ENCODE assay signal across 10 cellular contexts in genomic region chr12:2624543-2625266, GRCh38.
A peak's percentile ranks its signal among the peaks of the same experiment; 100 is the strongest.
DNase-seq lines count a peak whose midpoint lies in the region; ATAC-seq, FAIRE-seq and TF ChIP-seq lines count a peak whose summit lies in the region.
"Had no signal": no experiment of that assay in that cellular context is flagged by ENCODE, and none has a peak within 500 bp of the region (broad histone marks: within the 10 kb centered on the region; RNA-seq: fewer than 3 reads in every experiment).

No MANE protein-coding gene starts in this region.

- no peak overlapping the region for H3K27ac Mint-ChIP-seq in nephron progenitor cell
- H3K27ac Mint-ChIP-seq: activated T-helper 17 cell treated with anti-CD3 and anti-CD28 coated beads, Interleukin-2, amount 50 U/mL, for 72 hours had no signal

- H3K79me2 ChIP-seq in K562 (ENCODE audit: control insufficient read depth, insufficient read depth, low read length) = no peaks in the 10 kb centered on the region

- no peaks in the 10 kb centered on the region for H3K4me1 ChIP-seq in K562 (replicated peaks in 1 of 2; ENCODE audit: control insufficient read depth in 2 of 2, insufficient read depth in 2 of 2, low read length in 2 of 2)
- H3K4me1 ChIP-seq in vagina = no peaks in the 10 kb centered on the region

- in situ Hi-C loops in K562 (cut with MboI) = no loop called here

- no peaks in the 10 kb centered on the region for H3K36me3 Mint-ChIP-seq in nephron progenitor cell (ENCODE audit: low read depth)

- TF ChIP-seq RAD21 in K562 (CRISPR knock-in tag; conservative IDR thresholded peaks at IDR 0.05 in 1 of 2, IDR thresholded peaks at IDR 0.05 in 1 of 2) = 0 out of 4 replicates have a peak, but pooled peaks of 1 of the 2 experiments have one; percentile 27

- no peaks in the 10 kb centered on the region; the same call in 1 of the 2 replicates for H4K20me1 ChIP-seq in K562 (replicated peaks; ENCODE audit: control insufficient read depth, insufficient read depth, low read length)

- intact Hi-C loops in K562 (cut with micrococcal nuclease) (no loop called here), vagina (cut with DNase I) (no loop called here)

- TF ChIP-seq EP300 in K562 (IDR thresholded peaks at IDR 0.05; ENCODE audit: low read length) = no peak

- H3K36me3 ChIP-seq in K562 (ENCODE audit: control insufficient read depth, insufficient read depth, low read length) (no peaks in the 10 kb centered on the region), vagina (no peaks in the 10 kb centered on the region)

- H3K27me3 Mint-ChIP-seq in nephron progenitor cell (ENCODE audit: low read depth, poor library complexity) = peaks cover 28% of the 10 kb centered on the region

- no peaks in the 10 kb centered on the region for H3K9me3 Mint-ChIP-seq in nephron progenitor cell
- H3K9me3 Mint-ChIP-seq: activated T-helper 17 cell treated with anti-CD3 and anti-CD28 coated beads, Interleukin-2, amount 50 U/mL, for 72 hours had no signal

- H3K9ac ChIP-seq in K562 (ENCODE audit: insufficient read depth in 1 of 2, low read depth in 2 of 2, low read length in 2 of 2) = no peak overlapping the region

- POLR2A ChIA-PET in K562 (lab: Yijun Ruan, JAX) = no interaction called here

- no peaks in the 10 kb centered on the region for H3K9me1 ChIP-seq in K562 (ENCODE audit: control insufficient read depth, insufficient read depth, low read length)

- H3K4me2 ChIP-seq in K562 (ENCODE audit: insufficient read depth, low read length) = no peak overlapping the region

- DNase-seq in NCI-H82 (lab: John Stamatoyannopoulos, UW) (peak; percentile 63), NCI-H82 treated with DMSO at 0.1 percent for 48 hours (lab: John Stamatoyannopoulos, UW; ENCODE audit: unreplicated experiment) (no peak), Kasumi-1 (lab: John Stamatoyannopoulos, UW) (peak; percentile 0 to 7), K562 (ENCODE audit: extremely low read depth in 1 of 4, low spot score in 3 of 4) (peak; percentile 36 to 51 (median 46)), nephron progenitor cell (peak; percentile 45), vagina (ENCODE audit: extremely low spot score in 2 of 2) (no peak), 8988T (no peak)
- DNase-seq: COR-L47 had no signal

- TF ChIP-seq CTCF in K562 (IDR thresholded peaks at IDR 0.05 in 2 of 3, conservative IDR thresholded peaks at IDR 0.05 in 1 of 3; ENCODE audit: insufficient read depth in 2 of 3, low read depth in 1 of 3, low read length in 3 of 3) (peak; percentile 42 to 66 (median 50)), nephron progenitor cell (IDR thresholded peaks at IDR 0.05) (no peak), vagina (IDR thresholded peaks at IDR 0.05) (no peak)

- H3K9me3 ChIP-seq in K562 (replicated peaks; ENCODE audit: control insufficient read depth, insufficient read depth, low read depth, low read length) = no peaks in the 10 kb centered on the region
- H3K9me3 ChIP-seq in vagina = no peaks in the 10 kb centered on the region

- no peak for TF ChIP-seq POLR2A in K562 (conservative IDR thresholded peaks at IDR 0.05)
- TF ChIP-seq POLR2A in vagina (IDR thresholded peaks at IDR 0.05) = no peak

- BruUV-seq in K562 (replicated peaks; lab: Mats Ljungman, UMichigan) = no TSS peak

- peaks cover 0 to 17% of the 10 kb centered on the region in 2 experiments; a peak in 3 of 5 replicates for H3K27me3 ChIP-seq in K562 (ENCODE audit: control insufficient read depth in 2 of 2, insufficient read depth in 2 of 2, low read length in 2 of 2)
- no peaks in the 10 kb centered on the region for H3K27me3 ChIP-seq in vagina

- no peak overlapping the region for H2AFZ ChIP-seq in K562 (ENCODE audit: low read depth, low read length)

- CTCF ChIA-PET in K562 (lab: Yijun Ruan, JAX; ENCODE audit: low intra/inter-chr PET ratio) = no interaction called here

- H3K4me3 ChIP-seq in K562 = no peak overlapping the region
- no peak overlapping the region for H3K4me3 ChIP-seq in vagina

- peaks cover 39% of the 10 kb centered on the region for H3K4me1 Mint-ChIP-seq in nephron progenitor cell
- H3K4me1 Mint-ChIP-seq: activated T-helper 17 cell treated with anti-CD3 and anti-CD28 coated beads, Interleukin-2, amount 50 U/mL, for 72 hours had no signal

- H3K27ac ChIP-seq in K562 (ENCODE audit: extremely low read depth, low read depth, low read length) (no peak overlapping the region), vagina (no peak overlapping the region)

- 27% methylated on average over 16 of the region's 19 CpGs for WGBS in K562 (ENCODE audit: insufficient coverage, low coverage, missing lambda C conversion rate)

- no peak for FAIRE-seq in K562 (lab: Jason Lieb, UNC)

- no peak overlapping the region for H3K4me3 Mint-ChIP-seq in nephron progenitor cell
- H3K4me3 Mint-ChIP-seq: activated T-helper 17 cell treated with anti-CD3 and anti-CD28 coated beads, Interleukin-2, amount 50 U/mL, for 72 hours had no signal

- ATAC-seq in K562 = peak; percentile 93
- no peak for ATAC-seq in GM18907 (IDR thresholded peaks at IDR 0.05; ENCODE audit: unreplicated experiment)
- ATAC-seq: activated T-helper 17 cell treated with anti-CD3 and anti-CD28 coated beads, Interleukin-2, amount 50 U/mL, for 72 hours had no signal

TF ChIP-seq in K562, 482 proteins besides CTCF, POLR2A, EP300 and RAD21:
- no peak for TF ChIP-seq HLTF (IDR thresholded peaks at IDR 0.05)
- peak; percentile 50 for TF ChIP-seq MAFG (tag; conservative IDR thresholded peaks at IDR 0.05)
- no peak for TF ChIP-seq BACH1 (tag; IDR thresholded peaks at IDR 0.05)
- peak; percentile 22; the same call in 1 of the 2 replicates for TF ChIP-seq MAFF (IDR thresholded peaks at IDR 0.05; ENCODE audit: low read length)
- TF ChIP-seq ZNF316 (IDR thresholded peaks at IDR 0.05) = peak; percentile 60
- 0 out of 2 replicates have a peak, but pooled peaks have one; percentile 38 for TF ChIP-seq NFE2 (IDR thresholded peaks at IDR 0.05; ENCODE audit: low read depth)
- TF ChIP-seq MAFK (IDR thresholded peaks at IDR 0.05; ENCODE audit: low read length) = peak; percentile 39; the same call in 1 of the 2 replicates
- no peak for TF ChIP-seq MEIS2 (IDR thresholded peaks at IDR 0.05; ENCODE audit: partially characterized antibody)
- TF ChIP-seq C11orf30 (IDR thresholded peaks at IDR 0.05; ENCODE audit: low read depth) = peak; percentile 73

Comparison
In these comparisons a context has a peak if more than half of its experiments do, and no peak if none do; other contexts are left out.
1. DNase-seq: peak in NCI-H82 (single experiment), Kasumi-1 (2 of 2), K562 (4 of 4) and nephron progenitor cell (single experiment); none in NCI-H82 treated with DMSO at 0.1 percent for 48 hours (single experiment), vagina (0 of 2) and 8988T (single experiment).
2. CTCF ChIP-seq: peak in K562 (3 of 3); none in nephron progenitor cell (single experiment) and vagina (0 of 3).